ENCODE assay signal across 15 cellular contexts in genomic region chr20:54097236-54097529, GRCh38. TPM values are rescaled to one million over a fixed set of nuclear protein-coding genes. Genes with fewer than 3 reads are reported as not detected.
"Had no signal": no experiment of that assay in that cellular context is flagged by ENCODE, and none has a peak within 500 bp of the region (broad histone marks: within the 10 kb centered on the region; RNA-seq: fewer than 3 reads in every experiment).

No MANE protein-coding gene starts in this region.

- DNase-seq: activated CD8-positive, alpha-beta memory T cell treated with anti-CD3 and anti-CD28 coated beads for 24 hours; activated naive CD8-positive, alpha-beta T cell treated with anti-CD3 and anti-CD28 coated beads, Interleukin-2, amount 10 ng/mL, durations not matched to agents 7 days and 5 days; glutamatergic neuron; lower lobe of right lung; natural killer cell; sigmoid colon; stimulated activated CD4-positive, alpha-beta T cell treated with anti-CD3 and anti-CD28 coated beads, Interleukin-4, amount 100 ng/mL, for 4 hours; thyroid gland had no signal

- H3K27me3 ChIP-seq: thyroid gland had no signal

- H3K9me3 Mint-ChIP-seq: activated CD4-positive, alpha-beta T cell treated with anti-CD3 and anti-CD28 coated beads, Interleukin-2, amount 10 ng/mL, durations not matched to agents 7 days and 5 days; activated naive CD8-positive, alpha-beta T cell treated with anti-CD3 and anti-CD28 coated beads, Interleukin-2, amount 10 ng/mL, durations not matched to agents 7 days and 5 days; natural killer cell had no signal

- H3K4me3 ChIP-seq: lower lobe of right lung, sigmoid colon, thyroid gland had no signal

- H3K27ac ChIP-seq: lower lobe of right lung, parathyroid adenoma, sigmoid colon, thyroid gland had no signal

- H3K9me3 ChIP-seq: lower lobe of right lung, sigmoid colon, thyroid gland had no signal

- H3K4me1 ChIP-seq: lower lobe of right lung, parathyroid adenoma, sigmoid colon, thyroid gland had no signal

- H2AFZ ChIP-seq: parathyroid adenoma had no signal

- H3K36me3 Mint-ChIP-seq: activated naive CD8-positive, alpha-beta T cell treated with anti-CD3 and anti-CD28 coated beads, Interleukin-2, amount 10 ng/mL, durations not matched to agents 7 days and 5 days; natural killer cell; stimulated activated memory B cell treated with anti-CD40 and anti-IgM and Interleukin-4, amounts not matched to agents 10 μg/mL and 1 μg/mL and 100 μg/mL, for 72 hours had no signal

- H3K27ac Mint-ChIP-seq: activated CD4-positive, alpha-beta T cell treated with anti-CD3 and anti-CD28 coated beads, Interleukin-2, amount 10 ng/mL, durations not matched to agents 7 days and 5 days; activated naive CD8-positive, alpha-beta T cell treated with anti-CD3 and anti-CD28 coated beads, Interleukin-2, amount 10 ng/mL, durations not matched to agents 7 days and 5 days; natural killer cell; stimulated activated memory B cell treated with anti-CD40 and anti-IgM and Interleukin-4, amounts not matched to agents 10 μg/mL and 1 μg/mL and 100 μg/mL, for 72 hours had no signal

- H3K79me2 ChIP-seq: parathyroid adenoma had no signal

- H3K36me3 ChIP-seq: lower lobe of right lung, sigmoid colon, thyroid gland had no signal

- H3K4me3 Mint-ChIP-seq: activated CD4-positive, alpha-beta T cell treated with anti-CD3 and anti-CD28 coated beads, Interleukin-2, amount 10 ng/mL, durations not matched to agents 7 days and 5 days; activated naive CD8-positive, alpha-beta T cell treated with anti-CD3 and anti-CD28 coated beads, Interleukin-2, amount 10 ng/mL, durations not matched to agents 7 days and 5 days; natural killer cell; stimulated activated memory B cell treated with anti-CD40 and anti-IgM and Interleukin-4, amounts not matched to agents 10 μg/mL and 1 μg/mL and 100 μg/mL, for 72 hours had no signal

- H3K27me3 Mint-ChIP-seq: stimulated activated memory B cell treated with anti-CD40 and anti-IgM and Interleukin-4, amounts not matched to agents 10 μg/mL and 1 μg/mL and 100 μg/mL, for 72 hours had no signal

- H3K9ac ChIP-seq: parathyroid adenoma had no signal

RNA-seq across cellular contexts. Expression of gene BCAS1, which starts 26.8 kb away (rescaled TPM):
- total RNA-seq: cardiac septum, dermis microvascular lymphatic vessel endothelial cell, subcutaneous adipose tissue had no signal
- polyA plus RNA-seq: keratinocyte had no signal
